Comparison of ENCODE assay signal across 28 cellular contexts in genomic region chr5:63245271-63245670, GRCh38.
DNase-seq lines count a peak whose midpoint lies in the region; ATAC-seq, FAIRE-seq and TF ChIP-seq lines count a peak whose summit lies in the region.
"Had no signal": no experiment of that assay in that cellular context is flagged by ENCODE, and none has a peak within 500 bp of the region (broad histone marks: within the 10 kb centered on the region; RNA-seq: fewer than 3 reads in every experiment).

No MANE protein-coding gene starts in this region.

- no peak for ATAC-seq in GM21526 (IDR thresholded peaks at IDR 0.05; ENCODE audit: low FRiP score, unreplicated experiment)
- ATAC-seq in GM18867 (IDR thresholded peaks at IDR 0.05; ENCODE audit: unreplicated experiment): no peak
- ATAC-seq in GM21367 (IDR thresholded peaks at IDR 0.05; ENCODE audit: unreplicated experiment): no peak
- ATAC-seq: activated CD8-positive, alpha-beta T cell treated with anti-CD3 and anti-CD28 coated beads for 36 hours; left ventricle myocardium superior; right cardiac atrium had no signal

- TF ChIP-seq CTCF in MM.1S (IDR thresholded peaks at IDR 0.05; ENCODE audit: low read length) (no peak), cardiac fibroblast (IDR thresholded peaks at IDR 0.05; ENCODE audit: low read depth, low read length) (no peak), keratinocyte (optimal IDR thresholded peaks at IDR 0.05 in 1 of 3, IDR thresholded peaks at IDR 0.05 in 1 of 3, conservative IDR thresholded peaks at IDR 0.05 in 1 of 3; ENCODE audit: extremely low read depth in 1 of 3, insufficient read depth in 2 of 3, low read length in 3 of 3) (no peak)

- DNase-seq in EL (peak; percentile 1), MM.1S (no peak), cardiac fibroblast (ENCODE audit: low read depth in 2 of 2) (peak; percentile 27 to 48), keratinocyte (ENCODE audit: low read depth, low spot score) (peak; percentile 19), NCI-H1048 (lab: John Stamatoyannopoulos, UW) (no peak)
- DNase-seq: activated CD8-positive, alpha-beta memory T cell treated with anti-CD3 and anti-CD28 coated beads, Interleukin-2, amount 50 U/mL, for 48 hours; activated CD8-positive, alpha-beta T cell treated with anti-CD3 and anti-CD28 coated beads for 36 hours; activated naive CD4-positive, alpha-beta T cell treated with Interleukin-2 at 50 U/mL for 16 hours; AML-193; CD4-positive, CD25-positive, alpha-beta regulatory T cell; DND-41; glutamatergic neuron; left ventricle myocardium superior; NCI-H1092 treated with DMSO at 0.1 percent for 48 hours; NCI-H187; NCI-H2171; NCI-H82; posterior cingulate gyrus; right cardiac atrium; spleen; stimulated activated CD4-positive, alpha-beta T cell treated with anti-CD3 and anti-CD28 coated beads, Interleukin-2, amount 100 ng/mL, for 24 hours had no signal

- H3K4me1 ChIP-seq in MM.1S (ENCODE audit: low read length): peaks cover 17% of the 10 kb centered on the region; the same call in 1 of the 2 replicates
- H3K4me1 ChIP-seq in keratinocyte (ENCODE audit: control insufficient read depth, extremely low read depth, insufficient read depth, low read length): no peaks in the 10 kb centered on the region
- H3K4me1 ChIP-seq: spleen had no signal

- H2AFZ ChIP-seq in MM.1S (ENCODE audit: low read length) (no peak overlapping the region), keratinocyte (ENCODE audit: control insufficient read depth, low read length) (no peak overlapping the region)

- H3K4me3 ChIP-seq in MM.1S (ENCODE audit: low read length) (no peak overlapping the region), cardiac fibroblast (replicated peaks in 1 of 2; ENCODE audit: low read depth in 2 of 2, low read length in 2 of 2) (no peak overlapping the region), keratinocyte (ENCODE audit: control insufficient read depth in 2 of 3, extremely low read depth in 1 of 3, insufficient read depth in 2 of 3, low read depth in 1 of 3, low read length in 3 of 3) (no peak overlapping the region)
- H3K4me3 ChIP-seq: spleen, thoracic aorta had no signal

- no peak overlapping the region for H3K27ac ChIP-seq in MM.1S (ENCODE audit: low read length)
- no peak overlapping the region for H3K27ac ChIP-seq in keratinocyte (ENCODE audit: control insufficient read depth, insufficient read depth, low read length)
- H3K27ac ChIP-seq: spleen, thoracic aorta had no signal

- H4K20me1 ChIP-seq in MM.1S (ENCODE audit: insufficient read depth, low read length) (no peaks in the 10 kb centered on the region), keratinocyte (ENCODE audit: control insufficient read depth, extremely low read depth, insufficient read depth, low read length) (no peaks in the 10 kb centered on the region)

- dilution Hi-C loops in keratinocyte (cut with MboI; ENCODE audit: extremely low pct_ligation_motif_present, low sequenced_read_pairs): no loop called here

- no peaks in the 10 kb centered on the region for H3K36me3 ChIP-seq in MM.1S (replicated peaks; ENCODE audit: insufficient read depth, low read length)
- H3K36me3 ChIP-seq in keratinocyte (ENCODE audit: control insufficient read depth in 2 of 2, extremely low read depth in 1 of 2, insufficient read depth in 2 of 2, low read length in 2 of 2): no peaks in the 10 kb centered on the region
- H3K36me3 ChIP-seq: spleen, thoracic aorta had no signal

- no peak for FAIRE-seq in keratinocyte (lab: Jason Lieb, UNC)
- FAIRE-seq: GM18507, islet of Langerhans, urothelium cell line had no signal

- H3K9me2 ChIP-seq in MM.1S (replicated peaks; ENCODE audit: insufficient read depth, low read length): no peaks in the 10 kb centered on the region

- no peaks in the 10 kb centered on the region for H3K27me3 ChIP-seq in MM.1S (replicated peaks; ENCODE audit: insufficient read depth, low read length)
- no peaks in the 10 kb centered on the region for H3K27me3 ChIP-seq in keratinocyte (ENCODE audit: control insufficient read depth, extremely low read depth, insufficient read depth, low read length)
- H3K27me3 ChIP-seq: spleen had no signal

- H3F3A ChIP-seq in MM.1S (ENCODE audit: insufficient read depth, low read length): no peaks in the 10 kb centered on the region

- H3K9ac ChIP-seq in MM.1S (ENCODE audit: low read length): no peak overlapping the region
- H3K9ac ChIP-seq in keratinocyte (ENCODE audit: control insufficient read depth, extremely low read depth, insufficient read depth, low read length): no peak overlapping the region

- H3K4me2 ChIP-seq in MM.1S (ENCODE audit: low read depth, low read length) (peak overlapping the region; percentile 16; the same call in 1 of the 2 replicates), keratinocyte (ENCODE audit: control insufficient read depth, extremely low read depth, insufficient read depth, low read depth, low read length) (no peak overlapping the region)

- no peaks in the 10 kb centered on the region for H3K9me3 ChIP-seq in MM.1S (replicated peaks; ENCODE audit: insufficient read depth, low read length)
- H3K9me3 ChIP-seq in keratinocyte (ENCODE audit: control insufficient read depth, low read depth, low read length): no peaks in the 10 kb centered on the region
- H3K9me3 ChIP-seq: spleen, thoracic aorta had no signal

- no peaks in the 10 kb centered on the region for H3K79me2 ChIP-seq in MM.1S (ENCODE audit: low read length)
- H3K79me2 ChIP-seq in keratinocyte (ENCODE audit: control insufficient read depth, insufficient read depth, low read length): no peaks in the 10 kb centered on the region

- no peaks in the 10 kb centered on the region for H3K9me1 ChIP-seq in keratinocyte (ENCODE audit: control insufficient read depth, extremely low read depth, insufficient read depth, low read length)

Comparison
In these comparisons a context has a peak if more than half of its experiments do, and no peak if none do; other contexts are left out.
1. DNase-seq: peak in EL (single experiment), cardiac fibroblast (2 of 2) and keratinocyte (single experiment); none in MM.1S (single experiment) and NCI-H1048 (single experiment).